9 cellular contexts compared by ENCODE assay signal in the genomic region with DNA sequence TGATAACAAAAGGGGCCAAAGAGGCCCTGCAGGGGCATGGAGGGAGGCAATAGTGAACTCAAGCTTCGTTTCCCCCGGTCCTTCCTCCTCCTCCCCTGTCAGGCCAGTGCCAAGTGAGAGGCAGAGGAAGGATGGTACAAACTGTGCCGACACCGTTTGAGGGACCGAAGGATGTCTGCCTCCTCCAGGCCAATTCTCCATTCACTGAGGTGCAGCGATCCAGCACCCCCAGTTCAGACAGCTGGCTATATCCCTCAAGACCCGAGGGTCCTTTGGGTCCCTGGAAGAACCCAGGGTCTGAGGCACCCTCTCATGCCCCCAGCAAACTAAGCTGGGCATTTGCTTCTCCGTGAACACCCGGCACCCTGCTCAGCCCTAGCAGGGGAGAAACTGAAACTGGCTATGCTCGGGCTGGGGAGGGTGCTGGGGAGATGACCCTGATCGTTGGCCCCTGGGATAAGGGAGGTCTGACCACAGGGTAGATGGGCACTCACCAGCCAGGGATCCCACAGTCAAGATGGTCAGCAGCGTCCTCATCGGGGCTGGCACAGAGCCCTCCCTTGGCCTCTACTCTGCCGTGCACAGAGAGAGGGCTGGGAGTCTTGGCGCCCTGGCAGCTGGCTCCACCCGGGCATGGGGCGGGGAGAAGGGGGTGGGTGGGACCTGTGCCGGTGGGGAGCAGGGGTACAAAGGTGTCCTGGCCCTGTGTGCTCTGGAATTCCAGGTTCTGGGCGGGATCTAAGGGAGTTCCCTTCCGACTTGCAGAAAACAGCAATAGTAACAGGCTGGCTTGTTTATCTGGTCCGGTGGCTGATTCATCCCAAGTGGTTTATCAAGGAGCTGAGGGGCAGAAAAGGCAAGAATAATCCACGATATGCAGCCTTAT. TPM values are rescaled to one million over a fixed set of nuclear protein-coding genes. Genes with fewer than 3 reads are reported as not detected.
A peak's percentile ranks its signal among the peaks of the same experiment; 100 is the strongest.
DNase-seq lines count a peak whose midpoint lies in the region; ATAC-seq and TF ChIP-seq lines count a peak whose summit lies in the region.
"Had no signal": no experiment of that assay in that cellular context is flagged by ENCODE, and none has a peak within 500 bp of the region (broad histone marks: within the 10 kb centered on the region; RNA-seq: fewer than 3 reads in every experiment).

A gene with protein sequence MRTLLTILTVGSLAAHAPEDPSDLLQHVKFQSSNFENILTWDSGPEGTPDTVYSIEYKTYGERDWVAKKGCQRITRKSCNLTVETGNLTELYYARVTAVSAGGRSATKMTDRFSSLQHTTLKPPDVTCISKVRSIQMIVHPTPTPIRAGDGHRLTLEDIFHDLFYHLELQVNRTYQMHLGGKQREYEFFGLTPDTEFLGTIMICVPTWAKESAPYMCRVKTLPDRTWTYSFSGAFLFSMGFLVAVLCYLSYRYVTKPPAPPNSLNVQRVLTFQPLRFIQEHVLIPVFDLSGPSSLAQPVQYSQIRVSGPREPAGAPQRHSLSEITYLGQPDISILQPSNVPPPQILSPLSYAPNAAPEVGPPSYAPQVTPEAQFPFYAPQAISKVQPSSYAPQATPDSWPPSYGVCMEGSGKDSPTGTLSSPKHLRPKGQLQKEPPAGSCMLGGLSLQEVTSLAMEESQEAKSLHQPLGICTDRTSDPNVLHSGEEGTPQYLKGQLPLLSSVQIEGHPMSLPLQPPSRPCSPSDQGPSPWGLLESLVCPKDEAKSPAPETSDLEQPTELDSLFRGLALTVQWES (minus strand): TSS at position 595 of the 886 bp plus-strand sequence. CDS start 58 bp downstream, at position 537.

- H3K27me3 Mint-ChIP-seq in stimulated activated naive B cell treated with anti-CD40 and anti-IgM and Interleukin-4, amounts not matched to agents 10 μg/mL and 1 μg/mL and 100 μg/mL, for 72 hours, result peaks cover 13 to 14% of the 10 kb centered on the region in 2 donors

- H3K27me3 ChIP-seq in foreskin keratinocyte, result no peaks in the 10 kb centered on the region

- no peak within 1 kb of the TSS for H3K27ac Mint-ChIP-seq in stimulated activated naive B cell treated with anti-CD40 and anti-IgM and Interleukin-4, amounts not matched to agents 10 μg/mL and 1 μg/mL and 100 μg/mL, for 72 hours
- H3K27ac Mint-ChIP-seq: activated naive CD4-positive, alpha-beta T cell treated with anti-CD3 and anti-CD28 coated beads for 36 hours had no signal

- H3K9me3 Mint-ChIP-seq in stimulated activated naive B cell treated with anti-CD40 and anti-IgM and Interleukin-4, amounts not matched to agents 10 μg/mL and 1 μg/mL and 100 μg/mL, for 72 hours, result peaks cover 0 to 2% of the 10 kb centered on the region in 2 donors
- H3K9me3 Mint-ChIP-seq: activated naive CD4-positive, alpha-beta T cell treated with anti-CD3 and anti-CD28 coated beads for 36 hours had no signal

- ATAC-seq in foreskin keratinocyte (peak; percentile 78), GM19035 (IDR thresholded peaks at IDR 0.05; ENCODE audit: unreplicated experiment) (no peak)
- ATAC-seq in stimulated activated naive B cell treated with anti-CD40 and anti-IgM and Interleukin-4, amounts not matched to agents 10 μg/mL and 1 μg/mL and 100 μg/mL, for 72 hours (replicated peaks), result no peak

- H3K36me3 Mint-ChIP-seq in stimulated activated naive B cell treated with anti-CD40 and anti-IgM and Interleukin-4, amounts not matched to agents 10 μg/mL and 1 μg/mL and 100 μg/mL, for 72 hours, result no peaks in the 10 kb centered on the region

- TF ChIP-seq CTCF in foreskin keratinocyte (conservative IDR thresholded peaks at IDR 0.05), result peak; percentile 22

- H3K27ac ChIP-seq in foreskin keratinocyte, result peak within 1 kb of the TSS; percentile 86

- peaks cover 1 to 5% of the 10 kb centered on the region in 2 donors for H3K4me1 Mint-ChIP-seq in stimulated activated naive B cell treated with anti-CD40 and anti-IgM and Interleukin-4, amounts not matched to agents 10 μg/mL and 1 μg/mL and 100 μg/mL, for 72 hours

- no peak within 1 kb of the TSS for H3K4me3 Mint-ChIP-seq in stimulated activated naive B cell treated with anti-CD40 and anti-IgM and Interleukin-4, amounts not matched to agents 10 μg/mL and 1 μg/mL and 100 μg/mL, for 72 hours
- H3K4me3 Mint-ChIP-seq: activated naive CD4-positive, alpha-beta T cell treated with anti-CD3 and anti-CD28 coated beads for 36 hours had no signal

- DNase-seq in DMS79 treated with DMSO at 0.1 percent for 48 hours (lab: John Stamatoyannopoulos, UW), result peak; percentile 45
- DNase-seq in RPMI7951 (ENCODE audit: low read depth), result peak; percentile 51
- DNase-seq in foreskin keratinocyte, result peak; percentile 58 to 80
- DNase-seq in renal cortical epithelial cell (ENCODE audit: low read depth), result peak; percentile 32
- no peak for DNase-seq in NCI-H345 (lab: John Stamatoyannopoulos, UW)
- DNase-seq in KG1 (lab: John Stamatoyannopoulos, UW), result no peak
- DNase-seq in stimulated activated naive B cell treated with anti-CD40 and anti-IgM and Interleukin-4, amounts not matched to agents 10 μg/mL and 1 μg/mL and 100 μg/mL, for 72 hours, result no peak
- DNase-seq: activated naive CD4-positive, alpha-beta T cell treated with anti-CD3 and anti-CD28 coated beads for 36 hours had no signal

- H3K4me1 ChIP-seq in foreskin keratinocyte, result peaks cover 12% of the 10 kb centered on the region

RNA-seq across cellular contexts. Expression of the gene that starts here (rescaled TPM):
- 1.6 and 2.3 TPM in 2 replicates for total RNA-seq in RPMI7951 (2014; rRNA removed; shearing (Covaris generic))
- total RNA-seq in foreskin keratinocyte (5.6 and 7.0 TPM in 2 replicates), renal cortical epithelial cell (0.05 TPM in 1 of 2 replicates, not detected in the other)
- 6.2 and 6.3 TPM in 2 replicates for polyA plus RNA-seq in foreskin keratinocyte
- total RNA-seq: activated naive CD4-positive, alpha-beta T cell treated with anti-CD3 and anti-CD28 coated beads for 36 hours had no signal

Comparison
In these comparisons a context has a peak if more than half of its experiments do, and no peak if none do; other contexts are left out.
1. Peak in DNase-seq in renal cortical epithelial cell; RNA of the gene not detected or under 1 TPM.
2. DNase-seq: peak in DMS79 treated with DMSO at 0.1 percent for 48 hours (single experiment), RPMI7951 (single experiment) and foreskin keratinocyte (2 of 2); none in NCI-H345 (single experiment), KG1 (single experiment) and stimulated activated naive B cell treated with anti-CD40 and anti-IgM and Interleukin-4, amounts not matched to agents 10 μg/mL and 1 μg/mL and 100 μg/mL, for 72 hours (single experiment).